11 cellular contexts compared by ENCODE assay signal in genomic region chr1:151620286-151620685, GRCh38. TPM values are rescaled to one million over a fixed set of nuclear protein-coding genes. Genes with fewer than 3 reads are reported as not detected.
DNase-seq lines count a peak whose midpoint lies in the region; ATAC-seq and TF ChIP-seq lines count a peak whose summit lies in the region.
"Had no signal": no experiment of that assay in that cellular context is flagged by ENCODE, and none has a peak within 500 bp of the region (broad histone marks: within the 10 kb centered on the region; RNA-seq: fewer than 3 reads in every experiment).

No MANE protein-coding gene starts in this region.

- H3K27me3 ChIP-seq in right cardiac atrium (ENCODE audit: control insufficient read depth, insufficient read depth) (no peaks in the 10 kb centered on the region), gastrocnemius medialis (no peaks in the 10 kb centered on the region)
- H3K27me3 ChIP-seq: SJSA1 had no signal

- WGBS in right cardiac atrium = 51% methylated on average over 2 of the region's 2 CpGs

- DNase-seq in right cardiac atrium = no peak
- DNase-seq in gastrocnemius medialis = peak; percentile 35 to 37
- no peak for DNase-seq in RKO (ENCODE audit: low spot score)
- DNase-seq in NCI-H524 (lab: John Stamatoyannopoulos, UW) = no peak
- DNase-seq in NCI-H2196 treated with DMSO at 0.1 percent for 48 hours (lab: John Stamatoyannopoulos, UW; ENCODE audit: unreplicated experiment) = no peak
- DNase-seq: activated CD8-positive, alpha-beta memory T cell treated with anti-CD3 and anti-CD28 coated beads, Interleukin-2, amount 50 U/mL, for 48 hours; kidney glomerular epithelial cell had no signal

- TF ChIP-seq POLR2A in gastrocnemius medialis (IDR thresholded peaks at IDR 0.05) = peak in 1 of 2 donors; percentile 39

- ATAC-seq in GM18498 (IDR thresholded peaks at IDR 0.05; ENCODE audit: unreplicated experiment) (peak; percentile 44), right cardiac atrium (peak; percentile 67 to 75), gastrocnemius medialis (peak; percentile 88 to 94), GM19035 (IDR thresholded peaks at IDR 0.05; ENCODE audit: unreplicated experiment) (no peak)

- no peaks in the 10 kb centered on the region for H3K9me3 ChIP-seq in right cardiac atrium (ENCODE audit: control insufficient read depth, low read length)
- no peaks in the 10 kb centered on the region for H3K9me3 ChIP-seq in gastrocnemius medialis
- H3K9me3 ChIP-seq: SJSA1 had no signal

- in situ Hi-C loops in gastrocnemius medialis (cut with MboI; ENCODE audit: low sequenced_read_pairs in 4 of 4) = loop anchor here in 1 of 4 donors (25.0 kb wide), 1 partner anchor 217 kb away; the partner anchor contains the start of genes C2CD4D and RORC

- TF ChIP-seq CTCF in VCaP (conservative IDR thresholded peaks at IDR 0.05) = no peak
- no peak for TF ChIP-seq CTCF in gastrocnemius medialis (IDR thresholded peaks at IDR 0.05 in 4 of 5, conservative IDR thresholded peaks at IDR 0.05 in 1 of 5)

- H3K4me1 ChIP-seq in right cardiac atrium (ENCODE audit: control insufficient read depth, insufficient read depth, low read length) (no peaks in the 10 kb centered on the region), gastrocnemius medialis (peaks cover 39 to 59% of the 10 kb centered on the region in 2 donors)

- intact Hi-C loops in right cardiac atrium (cut with DNase I) = no loop called here
- intact Hi-C loops in gastrocnemius medialis (cut with DNase I; ENCODE audit: low total_unique reads) = no loop called here

- H3K4me3 ChIP-seq in right cardiac atrium (ENCODE audit: low read length) = no peak overlapping the region
- peak overlapping the region; percentile 3 to 35 (median 22) for H3K4me3 ChIP-seq in gastrocnemius medialis
- H3K4me3 ChIP-seq: SJSA1 had no signal

- H3K27ac ChIP-seq in VCaP (peak overlapping the region; percentile 35), right cardiac atrium (ENCODE audit: low read length) (no peak overlapping the region), gastrocnemius medialis (peak overlapping the region; percentile 82 to 90 (median 83))
- H3K27ac ChIP-seq: SJSA1 had no signal

- H3K36me3 ChIP-seq in gastrocnemius medialis = no peaks in the 10 kb centered on the region

RNA-seq across cellular contexts. Expression of gene SNX27, which starts 8.4 kb away (rescaled TPM):
- total RNA-seq in right cardiac atrium = 10 to 100 TPM; 34.1 to 36.5 (median 35.5) TPM
- 13.7 TPM for polyA plus RNA-seq in right cardiac atrium
- total RNA-seq in gastrocnemius medialis = 10 to 100 TPM; 37.0 to 43.7 (median 40.9) TPM

Comparison
In these comparisons a context has a peak if more than half of its experiments do, and no peak if none do; other contexts are left out.
1. DNase-seq: peak in gastrocnemius medialis (2 of 2); none in right cardiac atrium (0 of 3), RKO (single experiment), NCI-H524 (0 of 2) and NCI-H2196 treated with DMSO at 0.1 percent for 48 hours (single experiment).